21 cellular contexts compared by ENCODE assay signal in genomic region chr2:217948897-217949296, GRCh38.
"Had no signal": no experiment of that assay in that cellular context is flagged by ENCODE, and none has a peak within 500 bp of the region (broad histone marks: within the 10 kb centered on the region; RNA-seq: fewer than 3 reads in every experiment).

No MANE protein-coding gene starts in this region.

- H3K27me3 ChIP-seq: body of pancreas, colonic mucosa, left lung, pancreas, upper lobe of left lung had no signal

- H3K36me3 ChIP-seq: colonic mucosa, left lung, pancreas, SJCRH30, upper lobe of left lung had no signal

- ATAC-seq: activated CD8-positive, alpha-beta memory T cell treated with anti-CD3 and anti-CD28 coated beads, Interleukin-2, amount 10 ng/mL, durations not matched to agents 7 days and 5 days; body of pancreas; esophagus mucosa; left lung; pancreas; stimulated activated naive B cell treated with anti-CD40 and anti-IgM and Interleukin-4, amounts not matched to agents 10 μg/mL and 1 μg/mL and 100 μg/mL, for 72 hours had no signal

- H3K9me3 Mint-ChIP-seq: activated naive CD4-positive, alpha-beta T cell treated with anti-CD3 and anti-CD28 coated beads, Interleukin-2, amount 50 U/mL, for 24 hours; memory B cell; neural crest cell; stimulated activated naive B cell treated with anti-CD40 and anti-IgM and Interleukin-4, amounts not matched to agents 10 μg/mL and 1 μg/mL and 100 μg/mL, for 72 hours had no signal

- H3K4me1 Mint-ChIP-seq: activated naive CD4-positive, alpha-beta T cell treated with anti-CD3 and anti-CD28 coated beads, Interleukin-2, amount 50 U/mL, for 24 hours; memory B cell; stimulated activated naive B cell treated with anti-CD40 and anti-IgM and Interleukin-4, amounts not matched to agents 10 μg/mL and 1 μg/mL and 100 μg/mL, for 72 hours had no signal

- H3K4me3 Mint-ChIP-seq: activated CD8-positive, alpha-beta memory T cell treated with anti-CD3 and anti-CD28 coated beads, Interleukin-2, amount 10 ng/mL, durations not matched to agents 7 days and 5 days; activated naive CD4-positive, alpha-beta T cell treated with anti-CD3 and anti-CD28 coated beads, Interleukin-2, amount 50 U/mL, for 24 hours; memory B cell; neural crest cell; stimulated activated naive B cell treated with anti-CD40 and anti-IgM and Interleukin-4, amounts not matched to agents 10 μg/mL and 1 μg/mL and 100 μg/mL, for 72 hours had no signal

- H3K36me3 Mint-ChIP-seq: activated CD8-positive, alpha-beta memory T cell treated with anti-CD3 and anti-CD28 coated beads, Interleukin-2, amount 10 ng/mL, durations not matched to agents 7 days and 5 days; activated naive CD4-positive, alpha-beta T cell treated with anti-CD3 and anti-CD28 coated beads, Interleukin-2, amount 50 U/mL, for 24 hours; memory B cell; stimulated activated naive B cell treated with anti-CD40 and anti-IgM and Interleukin-4, amounts not matched to agents 10 μg/mL and 1 μg/mL and 100 μg/mL, for 72 hours had no signal

- H3K27ac ChIP-seq: body of pancreas, colonic mucosa, left lung, pancreas, SJCRH30 had no signal

- H3K4me3 ChIP-seq: body of pancreas, colonic mucosa, left lung, pancreas, SJCRH30, upper lobe of left lung had no signal

- DNase-seq: activated CD4-positive, CD25-positive, alpha-beta regulatory T cell; activated CD8-positive, alpha-beta memory T cell treated with anti-CD3 and anti-CD28 coated beads, Interleukin-2, amount 10 ng/mL, durations not matched to agents 7 days and 5 days; activated T-cell treated with anti-CD3 and anti-CD28 coated beads, Interleukin-2, amount 50 U/mL, for 1 hour; amniotic stem cell; central memory CD4-positive, alpha-beta T cell; colonic mucosa; hippocampal formation; kidney; retina; SJCRH30; stimulated activated CD4-positive, alpha-beta T cell treated with anti-CD3 and anti-CD28 coated beads, Interleukin-15, amount 100 ng/mL, for 24 hours; stimulated activated CD4-positive, alpha-beta T cell treated with anti-CD3 and anti-CD28 coated beads, Interleukin-4, amount 100 ng/mL, for 1 hour; stimulated activated naive B cell treated with anti-CD40 and anti-IgM and Interleukin-4, amounts not matched to agents 10 μg/mL and 1 μg/mL and 100 μg/mL, for 72 hours; upper lobe of left lung had no signal

- H3K9me3 ChIP-seq: body of pancreas, colonic mucosa, left lung, pancreas, SJCRH30, upper lobe of left lung had no signal

- H3K4me1 ChIP-seq: colonic mucosa, SJCRH30 had no signal

- H3K27ac Mint-ChIP-seq: activated CD8-positive, alpha-beta memory T cell treated with anti-CD3 and anti-CD28 coated beads, Interleukin-2, amount 10 ng/mL, durations not matched to agents 7 days and 5 days; activated naive CD4-positive, alpha-beta T cell treated with anti-CD3 and anti-CD28 coated beads, Interleukin-2, amount 50 U/mL, for 24 hours; memory B cell; stimulated activated naive B cell treated with anti-CD40 and anti-IgM and Interleukin-4, amounts not matched to agents 10 μg/mL and 1 μg/mL and 100 μg/mL, for 72 hours had no signal
